In genomic region chr12:120228291-120229070, GRCh38 we compare ENCODE assay signal across 1 cellular context.
TF ChIP-seq lines count a peak whose summit lies in the region.

No MANE protein-coding gene starts in this region.

TF ChIP-seq in HepG2, 621 proteins besides CTCF, POLR2A, EP300 and RAD21 (continued from another document and continues in another):
- no peak for TF ChIP-seq ZNF609 (CRISPR knock-in tag; IDR thresholded peaks at IDR 0.05; ENCODE audit: borderline replicate concordance)
- TF ChIP-seq ZNF615 (CRISPR knock-in tag; IDR thresholded peaks at IDR 0.05; ENCODE audit: borderline replicate concordance): no peak
- TF ChIP-seq ZNF891 (CRISPR knock-in tag; IDR thresholded peaks at IDR 0.05): no peak
- TF ChIP-seq ARID4A (CRISPR knock-in tag; IDR thresholded peaks at IDR 0.05; ENCODE audit: borderline replicate concordance): peak; percentile 79; the same call in 1 of the 2 replicates
- TF ChIP-seq ZSCAN21 (CRISPR knock-in tag; IDR thresholded peaks at IDR 0.05; ENCODE audit: borderline replicate concordance): peak; percentile 69
- TF ChIP-seq NFKBIZ (CRISPR knock-in tag; IDR thresholded peaks at IDR 0.05): peak; percentile 91
- peak; percentile 79 for TF ChIP-seq U2AF1 (optimal IDR thresholded peaks at IDR 0.05; ENCODE audit: low read depth, low read length)
- TF ChIP-seq IKZF1 (IDR thresholded peaks at IDR 0.05): no peak
- TF ChIP-seq ZKSCAN5 (CRISPR knock-in tag; IDR thresholded peaks at IDR 0.05): no peak
- no peak for TF ChIP-seq TCF7L2 (IDR thresholded peaks at IDR 0.05; ENCODE audit: low read depth, low read length)
- TF ChIP-seq ZNF709 (CRISPR knock-in tag; IDR thresholded peaks at IDR 0.05): peak; percentile 49; the same call in 1 of the 2 replicates
- no peak for TF ChIP-seq ZNF704 (CRISPR knock-in tag; IDR thresholded peaks at IDR 0.05; ENCODE audit: borderline replicate concordance)
- peak; percentile 69 for TF ChIP-seq CBFB (CRISPR knock-in tag; IDR thresholded peaks at IDR 0.05)
- TF ChIP-seq ZNF317 (CRISPR knock-in tag; IDR thresholded peaks at IDR 0.05): no peak
- peak; percentile 81 for TF ChIP-seq ZBTB33 (CRISPR knock-in tag; IDR thresholded peaks at IDR 0.05)
- TF ChIP-seq ZNF33B (CRISPR knock-in tag; IDR thresholded peaks at IDR 0.05): peak; percentile 23; the same call in 1 of the 2 replicates
- TF ChIP-seq ERF (CRISPR knock-in tag; IDR thresholded peaks at IDR 0.05): peak; percentile 80
- TF ChIP-seq ZBTB43 (CRISPR knock-in tag; conservative IDR thresholded peaks at IDR 0.05): 0 out of 2 replicates have a peak, but pooled peaks have one; percentile 16
- peak; percentile 68; the same call in 1 of the 2 replicates for TF ChIP-seq SMYD3 (CRISPR knock-in tag; IDR thresholded peaks at IDR 0.05)
- TF ChIP-seq TRAFD1 (CRISPR knock-in tag; IDR thresholded peaks at IDR 0.05; ENCODE audit: borderline replicate concordance): no peak
- no peak for TF ChIP-seq SOX13 (IDR thresholded peaks at IDR 0.05)
- peak in 1 of 2 experiments; percentile 63; a peak in 2 of 4 replicates for TF ChIP-seq SOX13 (CRISPR knock-in tag; conservative IDR thresholded peaks at IDR 0.05 in 1 of 2, IDR thresholded peaks at IDR 0.05 in 1 of 2)
- TF ChIP-seq GTF2F1 (IDR thresholded peaks at IDR 0.05; ENCODE audit: low read length): no peak
- peak; percentile 68; the same call in 1 of the 2 replicates for TF ChIP-seq ZNF816 (CRISPR knock-in tag; IDR thresholded peaks at IDR 0.05; ENCODE audit: borderline replicate concordance)
- TF ChIP-seq ZMYM3 (CRISPR knock-in tag; IDR thresholded peaks at IDR 0.05): peak; percentile 71
- TF ChIP-seq ZNF710 (CRISPR knock-in tag; IDR thresholded peaks at IDR 0.05; ENCODE audit: borderline replicate concordance): peak; percentile 81; the same call in 1 of the 2 replicates
- TF ChIP-seq RERE (CRISPR knock-in tag; IDR thresholded peaks at IDR 0.05; ENCODE audit: low read depth): peak; percentile 30; the same call in 1 of the 2 replicates
- no peak for TF ChIP-seq SIN3B (IDR thresholded peaks at IDR 0.05; ENCODE audit: low read length)
- peak; percentile 82; the same call in 1 of the 2 replicates for TF ChIP-seq MXD4 (CRISPR knock-in tag; IDR thresholded peaks at IDR 0.05)
- TF ChIP-seq ZNF749 (CRISPR knock-in tag; IDR thresholded peaks at IDR 0.05; ENCODE audit: borderline replicate concordance): no peak
- TF ChIP-seq TBX3 (IDR thresholded peaks at IDR 0.05; ENCODE audit: borderline replicate concordance): no peak
- peak; percentile 89; the same call in 1 of the 2 replicates for TF ChIP-seq ZNF44 (CRISPR knock-in tag; IDR thresholded peaks at IDR 0.05)
- TF ChIP-seq ZNF616 (CRISPR knock-in tag; IDR thresholded peaks at IDR 0.05; ENCODE audit: low read depth): peak; percentile 10; the same call in 1 of the 2 replicates
